26 cellular contexts compared by ENCODE assay signal in genomic region chr18:51762373-51762772, GRCh38.
"Had no signal": no experiment of that assay in that cellular context is flagged by ENCODE, and none has a peak within 500 bp of the region (broad histone marks: within the 10 kb centered on the region; RNA-seq: fewer than 3 reads in every experiment).

No MANE protein-coding gene starts in this region.

- H3K4me3 ChIP-seq: neural progenitor cell, ovary, psoas muscle, right lobe of liver, sigmoid colon, suprapubic skin, testis, tibial artery, transverse colon, upper lobe of right lung, uterus had no signal

- H3K4me2 ChIP-seq: neural progenitor cell had no signal

- H3K79me2 ChIP-seq: parathyroid adenoma had no signal

- H3K27me3 ChIP-seq: neural progenitor cell, ovary, right lobe of liver, sigmoid colon, suprapubic skin, testis, tibial artery, transverse colon, upper lobe of right lung, uterus had no signal

- H3K9ac ChIP-seq: neural progenitor cell, parathyroid adenoma had no signal

- ATAC-seq: natural killer cell; psoas muscle; right cardiac atrium; right lobe of liver; stimulated activated memory B cell treated with anti-CD40 and anti-IgM and Interleukin-4, amounts not matched to agents 10 μg/mL and 1 μg/mL and 100 μg/mL, for 72 hours; stimulated activated naive CD8-positive, alpha-beta T cell treated with anti-CD3 and anti-CD28 coated beads, Interleukin-15, amount 100 ng/mL, for 72 hours; stimulated activated naive CD8-positive, alpha-beta T cell treated with anti-CD3 and anti-CD28 coated beads, Interleukin-15, Interleukin-2, amounts not matched to agents 100 U/mL and 50 U/mL, for 24 hours; upper lobe of right lung had no signal

- DNase-seq: natural killer cell; occipital lobe; ovary; posterior cingulate gyrus; psoas muscle; right cardiac atrium; right lobe of liver; sigmoid colon; small intestine; stimulated activated CD4-positive, alpha-beta T cell treated with anti-CD3 and anti-CD28 coated beads, Interleukin-15, amount 100 ng/mL, for 24 hours; stimulated activated CD4-positive, alpha-beta T cell treated with anti-CD3 and anti-CD28 coated beads, Interleukin-4, amount 100 ng/mL, for 1 hour; stimulated activated CD4-positive, alpha-beta T cell treated with anti-CD3 and anti-CD28 coated beads, Interleukin-4, amount 100 ng/mL, for 4 hours; stimulated activated CD8-positive, alpha-beta memory T cell treated with anti-CD3 and anti-CD28 coated beads, Interleukin-4, amount 100 ng/mL, for 48 hours; stimulated activated naive CD4-positive, alpha-beta T cell; stimulated activated naive CD8-positive, alpha-beta T cell treated with anti-CD3 and anti-CD28 coated beads, Interleukin-15, amount 100 ng/mL, for 72 hours; stimulated activated naive CD8-positive, alpha-beta T cell treated with anti-CD3 and anti-CD28 coated beads, Interleukin-15, Interleukin-2, amounts not matched to agents 100 U/mL and 50 U/mL, for 24 hours; substantia nigra; testis; tibial artery; transverse colon; upper lobe of right lung; uterus had no signal

- H3K9me3 ChIP-seq: ovary, psoas muscle, right lobe of liver, sigmoid colon, suprapubic skin, testis, tibial artery, transverse colon, upper lobe of right lung, uterus had no signal

- H2AFZ ChIP-seq: neural progenitor cell, parathyroid adenoma had no signal

- H3K4me1 ChIP-seq: neural progenitor cell, parathyroid adenoma, psoas muscle, right lobe of liver, sigmoid colon, suprapubic skin, testis, tibial artery, transverse colon, upper lobe of right lung, uterus had no signal

- H3K27ac ChIP-seq: neural progenitor cell, ovary, parathyroid adenoma, psoas muscle, right lobe of liver, sigmoid colon, suprapubic skin, testis, tibial artery, transverse colon, upper lobe of right lung, uterus had no signal

- H3K36me3 ChIP-seq: neural progenitor cell, ovary, right lobe of liver, sigmoid colon, suprapubic skin, tibial artery, transverse colon, upper lobe of right lung, uterus had no signal
